28 cellular contexts compared by ENCODE assay signal in the genomic region with DNA sequence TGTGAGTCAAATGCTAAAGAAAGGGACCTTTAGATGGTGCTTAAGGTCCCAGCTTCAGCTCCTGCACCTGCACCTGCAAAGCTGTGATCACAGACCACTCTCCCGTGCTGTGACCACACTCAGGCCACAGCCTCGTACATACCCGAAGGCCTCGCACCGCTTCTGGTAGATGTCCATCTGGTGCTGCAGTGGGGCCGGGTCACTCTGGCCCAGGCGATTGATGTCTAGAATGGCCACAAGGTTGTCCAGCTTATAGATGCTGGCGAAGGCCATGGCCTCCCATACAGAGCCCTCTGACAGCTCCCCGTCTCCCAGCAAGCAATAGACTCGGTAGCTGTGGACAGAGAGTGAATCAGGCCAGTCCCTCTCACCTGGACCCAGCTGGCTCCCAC. TPM values are rescaled to one million over a fixed set of nuclear protein-coding genes. Genes with fewer than 3 reads are reported as not detected.
A peak's percentile ranks its signal among the peaks of the same experiment; 100 is the strongest.
DNase-seq lines count a peak whose midpoint lies in the region; ATAC-seq, FAIRE-seq and TF ChIP-seq lines count a peak whose summit lies in the region.
"Had no signal": no experiment of that assay in that cellular context is flagged by ENCODE, and none has a peak within 500 bp of the region (broad histone marks: within the 10 kb centered on the region; RNA-seq: fewer than 3 reads in every experiment).

No MANE protein-coding gene starts in this region.

- peaks cover 22% of the 10 kb centered on the region for H3K36me3 Mint-ChIP-seq in activated CD4-positive, alpha-beta T cell treated with anti-CD3 and anti-CD28 coated beads, Interleukin-2, amount 10 ng/mL, durations not matched to agents 7 days and 5 days (ENCODE audit: low read depth)

- ATAC-seq in A549 = no peak
- ATAC-seq in gastroesophageal sphincter = no peak
- ATAC-seq in HG02973 (IDR thresholded peaks at IDR 0.05; ENCODE audit: unreplicated experiment) = no peak
- ATAC-seq: PC-3; right lobe of liver; stimulated activated naive B cell treated with anti-CD40 and anti-IgM and Interleukin-4, amounts not matched to agents 10 μg/mL and 1 μg/mL and 100 μg/mL, for 72 hours had no signal

- no peak overlapping the region for H3K4me3 Mint-ChIP-seq in activated CD4-positive, alpha-beta T cell treated with anti-CD3 and anti-CD28 coated beads, Interleukin-2, amount 10 ng/mL, durations not matched to agents 7 days and 5 days
- H3K4me3 Mint-ChIP-seq: activated B cell treated with CpG ODN at 0.5 μM for 24 hours; CD4-positive, alpha-beta T cell; stimulated activated naive B cell treated with anti-CD40 and anti-IgM and Interleukin-4, amounts not matched to agents 10 μg/mL and 1 μg/mL and 100 μg/mL, for 72 hours had no signal

- H3K4me1 ChIP-seq in A549 (peaks cover 97% of the 10 kb centered on the region), gastroesophageal sphincter (peaks cover 0 to 48% (median 24%) of the 10 kb centered on the region in 3 donors)

- no peak for TF ChIP-seq POLR2A in A549 (IDR thresholded peaks at IDR 0.05; ENCODE audit: low read length)
- TF ChIP-seq POLR2A in gastroesophageal sphincter (IDR thresholded peaks at IDR 0.05) = no peak

- no peak for FAIRE-seq in A549 (lab: Jason Lieb, UNC)
- peak; percentile 9 for FAIRE-seq in HTR-8/SVneo (lab: Jason Lieb, UNC)

- peak overlapping the region; percentile 71 for H3K27ac Mint-ChIP-seq in activated CD4-positive, alpha-beta T cell treated with anti-CD3 and anti-CD28 coated beads, Interleukin-2, amount 10 ng/mL, durations not matched to agents 7 days and 5 days
- H3K27ac Mint-ChIP-seq: activated B cell treated with CpG ODN at 0.5 μM for 24 hours; CD4-positive, alpha-beta T cell had no signal

- POLR2A ChIA-PET in activated CD4-positive, alpha-beta T cell treated with anti-CD3 and anti-CD28 coated beads, Interleukin-2, amount 10 ng/mL, durations not matched to agents 7 days and 5 days (lab: Charles Lee) = interaction anchor here (0.7 kb wide), 1 partner anchor 30 kb away, joined by 4 read pairs; no protein-coding TSS in a partner anchor
- POLR2A ChIA-PET in A549 (lab: Yijun Ruan, JAX) = interaction anchor here (1.0 kb wide), 1 partner anchor 20 kb away, joined by 3 read pairs; no protein-coding TSS in a partner anchor

- H3K4me2 ChIP-seq in A549 = peak overlapping the region; percentile 77

- no peaks in the 10 kb centered on the region for H3K27me3 Mint-ChIP-seq in activated CD4-positive, alpha-beta T cell treated with anti-CD3 and anti-CD28 coated beads, Interleukin-2, amount 10 ng/mL, durations not matched to agents 7 days and 5 days
- H3K27me3 Mint-ChIP-seq: activated B cell treated with CpG ODN at 0.5 μM for 24 hours; CD4-positive, alpha-beta T cell; stimulated activated naive B cell treated with anti-CD40 and anti-IgM and Interleukin-4, amounts not matched to agents 10 μg/mL and 1 μg/mL and 100 μg/mL, for 72 hours had no signal

- H3K27me3 ChIP-seq in gastroesophageal sphincter = no peaks in the 10 kb centered on the region
- H3K27me3 ChIP-seq: right lobe of liver, suprapubic skin had no signal

- H3K9me3 ChIP-seq in A549 = no peaks in the 10 kb centered on the region
- no peaks in the 10 kb centered on the region for H3K9me3 ChIP-seq in gastroesophageal sphincter
- H3K9me3 ChIP-seq: right lobe of liver, suprapubic skin had no signal

- H3K4me3 ChIP-seq in A549 = no peak overlapping the region
- H3K4me3 ChIP-seq in gastroesophageal sphincter = no peak overlapping the region
- H3K4me3 ChIP-seq: right lobe of liver, suprapubic skin had no signal

- no peak for TF ChIP-seq EP300 in A549 (IDR thresholded peaks at IDR 0.05)
- TF ChIP-seq EP300 in gastroesophageal sphincter (IDR thresholded peaks at IDR 0.05) = no peak

- H3K36me3 ChIP-seq in gastroesophageal sphincter = peaks cover 0 to 100% of the 10 kb centered on the region in 2 donors

- peak overlapping the region; percentile 100 for H3K27ac ChIP-seq in A549
- peak overlapping the region in 3 of 4 donors; percentile 59 to 78 (median 71) for H3K27ac ChIP-seq in gastroesophageal sphincter
- H3K27ac ChIP-seq: suprapubic skin had no signal

- CTCF ChIA-PET in activated CD4-positive, alpha-beta T cell treated with anti-CD3 and anti-CD28 coated beads, Interleukin-2, amount 10 ng/mL, durations not matched to agents 7 days and 5 days (lab: Charles Lee) = interaction anchor here (0.9 to 1.2 kb wide), 2 partner anchors 8 to 13 kb away, joined by 3 read pairs; no protein-coding TSS in a partner anchor
- CTCF ChIA-PET in A549 (lab: Yijun Ruan, JAX) = interaction anchor here (1.0 to 7.7 kb wide), 4 partner anchors 9 to 38 kb away, joined by 3 to 69 read pairs (median 4); no protein-coding TSS in a partner anchor

- no peak for TF ChIP-seq CTCF in A549 (IDR thresholded peaks at IDR 0.05)
- no peak for TF ChIP-seq CTCF in gastroesophageal sphincter (IDR thresholded peaks at IDR 0.05)

- DNase-seq in activated CD4-positive, alpha-beta T cell treated with anti-CD3 and anti-CD28 coated beads, Interleukin-2, amount 10 ng/mL, durations not matched to agents 7 days and 5 days = no peak
- DNase-seq in activated CD4-positive, alpha-beta T cell treated with anti-CD3 and anti-CD28 coated beads, Interleukin-2, amount 50 U/mL, for 4 hours = no peak
- DNase-seq in A549 (ENCODE audit: low read depth in 1 of 2, low spot score in 1 of 2) (no peak), HTR-8/SVneo (ENCODE audit: insufficient read length, low spot score) (no peak), NCI-H128 (lab: John Stamatoyannopoulos, UW; ENCODE audit: unreplicated experiment) (no peak), iPS-NIHi7 (ENCODE audit: extremely low spot score) (no peak)
- DNase-seq: activated B cell treated with CpG ODN at 0.5 μM for 24 hours; activated CD4-positive, alpha-beta T cell treated with anti-CD3 and anti-CD28 coated beads, Interleukin-2, amount 50 U/mL, for 48 hours; activated gamma-delta T cell treated with Interleukin-2 at 50 U/mL for 16 hours; activated T-cell treated with anti-CD3 and anti-CD28 coated beads, Interleukin-2, amount 50 U/mL, for 1 hour; amniotic stem cell; CD4-positive, alpha-beta T cell; DMS153; GOT3; head of caudate nucleus; kidney glomerular epithelial cell; NCI-H187; NCI-H2171 treated with DMSO at 0.1 percent for 48 hours; NCI-H524 treated with DMSO at 0.1 percent for 48 hours; NK-92 treated with Interleukin-12 subunit alpha and Interleukin-12 subunit beta, amount 100 ng/mL, for 24 hours; PC-3; SIG-M5; stimulated activated CD4-positive, alpha-beta T cell treated with anti-CD3 and anti-CD28 coated beads, Interleukin-4, amount 100 ng/mL, for 24 hours; stimulated activated naive B cell treated with anti-CD40 and anti-IgM and Interleukin-4, amounts not matched to agents 10 μg/mL and 1 μg/mL and 100 μg/mL, for 72 hours had no signal

- no peaks in the 10 kb centered on the region for H3K9me3 Mint-ChIP-seq in activated CD4-positive, alpha-beta T cell treated with anti-CD3 and anti-CD28 coated beads, Interleukin-2, amount 10 ng/mL, durations not matched to agents 7 days and 5 days
- H3K9me3 Mint-ChIP-seq: activated B cell treated with CpG ODN at 0.5 μM for 24 hours; CD4-positive, alpha-beta T cell; stimulated activated naive B cell treated with anti-CD40 and anti-IgM and Interleukin-4, amounts not matched to agents 10 μg/mL and 1 μg/mL and 100 μg/mL, for 72 hours had no signal

- WGBS in A549 (ENCODE audit: missing lambda C conversion rate) = 75% methylated on average over 5 of the region's 10 CpGs
- WGBS in gastroesophageal sphincter (ENCODE audit: low coverage in 1 of 2), 2 donors = no CpG with 5 or more reads among the region's 10 CpGs

- H3K4me1 Mint-ChIP-seq in activated CD4-positive, alpha-beta T cell treated with anti-CD3 and anti-CD28 coated beads, Interleukin-2, amount 10 ng/mL, durations not matched to agents 7 days and 5 days = peaks cover 25% of the 10 kb centered on the region
- H3K4me1 Mint-ChIP-seq: activated B cell treated with CpG ODN at 0.5 μM for 24 hours had no signal

- TF ChIP-seq RAD21 in A549 (conservative IDR thresholded peaks at IDR 0.05 in 1 of 2, IDR thresholded peaks at IDR 0.05 in 1 of 2) = no peak

TF ChIP-seq in A549, 52 proteins besides CTCF, POLR2A, EP300 and RAD21:
- TF ChIP-seq, protein P1, sequence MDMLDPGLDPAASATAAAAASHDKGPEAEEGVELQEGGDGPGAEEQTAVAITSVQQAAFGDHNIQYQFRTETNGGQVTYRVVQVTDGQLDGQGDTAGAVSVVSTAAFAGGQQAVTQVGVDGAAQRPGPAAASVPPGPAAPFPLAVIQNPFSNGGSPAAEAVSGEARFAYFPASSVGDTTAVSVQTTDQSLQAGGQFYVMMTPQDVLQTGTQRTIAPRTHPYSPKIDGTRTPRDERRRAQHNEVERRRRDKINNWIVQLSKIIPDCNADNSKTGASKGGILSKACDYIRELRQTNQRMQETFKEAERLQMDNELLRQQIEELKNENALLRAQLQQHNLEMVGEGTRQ (IDR thresholded peaks at IDR 0.05) = no peak
- TF ChIP-seq POLR2AphosphoS2 (conservative IDR thresholded peaks at IDR 0.05; ENCODE audit: low read length) (no peak), SREBF2 (IDR thresholded peaks at IDR 0.05) (no peak), JUNB (IDR thresholded peaks at IDR 0.05) (no peak), EHF (CRISPR knock-in tag; IDR thresholded peaks at IDR 0.05) (no peak), HOXB5 (CRISPR knock-in tag; IDR thresholded peaks at IDR 0.05) (no peak), FOSB (CRISPR knock-in tag; IDR thresholded peaks at IDR 0.05) (no peak), KDM5A (IDR thresholded peaks at IDR 0.05) (no peak)
- TF ChIP-seq, protein P2, sequence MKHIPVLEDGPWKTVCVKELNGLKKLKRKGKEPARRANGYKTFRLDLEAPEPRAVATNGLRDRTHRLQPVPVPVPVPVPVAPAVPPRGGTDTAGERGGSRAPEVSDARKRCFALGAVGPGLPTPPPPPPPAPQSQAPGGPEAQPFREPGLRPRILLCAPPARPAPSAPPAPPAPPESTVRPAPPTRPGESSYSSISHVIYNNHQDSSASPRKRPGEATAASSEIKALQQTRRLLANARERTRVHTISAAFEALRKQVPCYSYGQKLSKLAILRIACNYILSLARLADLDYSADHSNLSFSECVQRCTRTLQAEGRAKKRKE (CRISPR knock-in tag; IDR thresholded peaks at IDR 0.05; ENCODE audit: low read depth) = no peak
TF ChIP-seq in A549: peak in this region for 0.

RNA-seq across cellular contexts. Expression of gene TKT, which starts 21.0 kb away (rescaled TPM):
- total RNA-seq in activated CD4-positive, alpha-beta T cell treated with anti-CD3 and anti-CD28 coated beads, Interleukin-2, amount 10 ng/mL, durations not matched to agents 7 days and 5 days = 100 to 1,000 TPM; 224 to 228 TPM
- polyA plus RNA-seq in A549 (2011; rRNA removed) (628 and 740 TPM in 2 replicates), A549 (2017; fragmentation: RNase III; extraction: RNeasy Plus Mini Kit Qiagen cat#74134 plus additional on column Dnase treatment) (1,284 to 1,468 TPM (median 1,457 TPM) in 3 replicates)
- 788 and 1,278 TPM in 2 replicates for polyA plus RNA-seq in A549 (2012; cell fraction: cytosol; rRNA removed)
- polyA plus RNA-seq in A549 (2012; cell fraction: nucleus; rRNA removed) = 1,392 and 1,832 TPM in 2 replicates
- 615 and 777 TPM in 2 replicates for polyA minus RNA-seq in A549 (2011; rRNA and poly(A)+ RNA removed)
- 100 to 1,000 TPM; 218 to 386 (median 278) TPM for total RNA-seq in gastroesophageal sphincter
